Comparison of ENCODE assay signal across 17 cellular contexts in the genomic region with DNA sequence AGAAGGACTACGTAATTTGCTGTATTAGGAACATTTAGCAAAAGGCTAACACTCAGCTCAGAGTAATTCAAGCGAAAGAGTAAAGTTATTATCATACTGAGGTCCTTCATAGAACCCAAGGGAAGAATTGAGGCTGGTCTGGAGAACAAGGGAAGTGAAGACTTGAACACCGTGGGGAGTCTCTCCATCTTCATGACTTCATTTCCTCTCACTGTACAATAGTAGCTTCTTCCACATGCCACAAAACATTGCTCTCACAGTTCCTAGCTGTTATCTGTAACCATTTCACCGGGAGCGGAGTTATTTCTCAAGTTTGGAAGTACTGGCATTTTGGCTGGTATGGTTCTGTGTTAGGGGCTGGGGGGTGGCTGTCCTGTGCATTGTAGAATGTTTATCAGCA.
A peak's percentile ranks its signal among the peaks of the same experiment; 100 is the strongest.
DNase-seq lines count a peak whose midpoint lies in the region; ATAC-seq, FAIRE-seq and TF ChIP-seq lines count a peak whose summit lies in the region.
"Had no signal": no experiment of that assay in that cellular context is flagged by ENCODE, and none has a peak within 500 bp of the region (broad histone marks: within the 10 kb centered on the region; RNA-seq: fewer than 3 reads in every experiment).

No MANE protein-coding gene starts in this region.

- DNase-seq in heart left ventricle (no peak), right cardiac atrium (no peak), H1 (ENCODE audit: low read depth in 1 of 2, low spot score in 2 of 2) (no peak), kidney tubule cell (ENCODE audit: low spot score) (no peak)
- DNase-seq: Calu3; CD8-positive, alpha-beta T cell; DMS79 treated with DMSO at 0.1 percent for 48 hours; GF-D8; HCEC 1CT had no signal

- H3K27me3 ChIP-seq in heart left ventricle (no peaks in the 10 kb centered on the region), right cardiac atrium (ENCODE audit: control insufficient read depth, insufficient read depth) (no peaks in the 10 kb centered on the region), HUES48 (ENCODE audit: control insufficient read depth, insufficient read depth, low read length) (no peaks in the 10 kb centered on the region), H1 (replicated peaks in 1 of 4; ENCODE audit: control insufficient read depth in 3 of 4, extremely low read depth in 1 of 4, insufficient read depth in 3 of 4, low read length in 3 of 4) (no peaks in the 10 kb centered on the region)
- H3K27me3 ChIP-seq: BLaER1 had no signal

- POLR2A ChIA-PET in H1 (lab: Charles Lee; ENCODE audit: partially characterized antibody): interaction anchor here (0.8 kb wide), 1 partner anchor 70 kb away, joined by 3 read pairs; no protein-coding TSS in a partner anchor

- H3K14ac ChIP-seq in H1 (ENCODE audit: insufficient read length): no peak overlapping the region

- peaks cover 7% of the 10 kb centered on the region for H3K79me1 ChIP-seq in H1 (ENCODE audit: low read depth, low read length)

- no peak overlapping the region for H2BK5ac ChIP-seq in H1 (ENCODE audit: low read depth, low read length)

- H3K4me3 ChIP-seq in heart left ventricle (no peak overlapping the region), right cardiac atrium (ENCODE audit: low read length) (no peak overlapping the region), HUES48 (ENCODE audit: low read depth, low read length) (no peak overlapping the region), H1 (ENCODE audit: extremely low read depth in 1 of 4, insufficient read depth in 2 of 4, low read depth in 3 of 4, low read length in 4 of 4) (no peak overlapping the region)
- H3K4me3 ChIP-seq: A549, BLaER1 had no signal

- ATAC-seq in heart left ventricle (no peak), right cardiac atrium (no peak), GM18511 (IDR thresholded peaks at IDR 0.05; ENCODE audit: unreplicated experiment) (no peak), HG02938 (IDR thresholded peaks at IDR 0.05; ENCODE audit: unreplicated experiment) (no peak)
- ATAC-seq: A549; CD8-positive, alpha-beta T cell had no signal

- no peak overlapping the region for H3K18ac ChIP-seq in H1 (ENCODE audit: extremely low read depth, low read length)

- no peak for TF ChIP-seq RAD21 in H1 (IDR thresholded peaks at IDR 0.05 in 1 of 2, conservative IDR thresholded peaks at IDR 0.05 in 1 of 2; ENCODE audit: low read depth in 2 of 2, low read length in 2 of 2)

- no peak overlapping the region for H2AFZ ChIP-seq in H1 (ENCODE audit: low read length)

- no peak overlapping the region for H3K56ac ChIP-seq in H1 (replicated peaks; ENCODE audit: insufficient read length, low read depth, low read length)

- peaks cover 0 to 62% of the 10 kb centered on the region in 2 experiments; a peak in 3 of 4 replicates for H3K79me2 ChIP-seq in H1 (ENCODE audit: control insufficient read depth in 1 of 2, insufficient read depth in 2 of 2, low read length in 2 of 2)

- no peak for TF ChIP-seq EP300 in H1 (IDR thresholded peaks at IDR 0.05; ENCODE audit: borderline replicate concordance in 1 of 2, low read depth in 2 of 2, low read length in 2 of 2)

- H4K5ac ChIP-seq in H1 (ENCODE audit: insufficient read length, low read depth, low read length): no peak overlapping the region

- H2AK5ac ChIP-seq in H1 (ENCODE audit: low read depth, low read length): no peak overlapping the region

- H3K4ac ChIP-seq in H1 (replicated peaks; ENCODE audit: insufficient read length, low read depth, low read length): no peak overlapping the region

- intact Hi-C loops in heart left ventricle (cut with DNase I): loop anchor here in 1 of 10 donors (10.0 kb wide), 1 partner anchor 66 kb away; the partner anchor contains the start of gene MAGI1
- intact Hi-C loops in right cardiac atrium (cut with DNase I): loop anchor here in 1 of 4 donors (10.0 kb wide), 1 partner anchor 66 kb away; the partner anchor contains the start of gene MAGI1

- H3K9ac ChIP-seq in HUES48 (ENCODE audit: low read depth, low read length) (no peak overlapping the region), H1 (replicated peaks in 1 of 4; ENCODE audit: extremely low read depth in 1 of 4, low read depth in 3 of 4, low read length in 3 of 4) (no peak overlapping the region)
- H3K9ac ChIP-seq: BLaER1 had no signal

- peak; percentile 50 for FAIRE-seq in H1 (lab: Jason Lieb, UNC)
- FAIRE-seq: A549, GM19239, H54 had no signal

- H3K9me3 ChIP-seq in heart left ventricle: no peaks in the 10 kb centered on the region
- no peaks in the 10 kb centered on the region for H3K9me3 ChIP-seq in right cardiac atrium (ENCODE audit: control insufficient read depth, low read length)
- no peaks in the 10 kb centered on the region for H3K9me3 ChIP-seq in HUES48 (ENCODE audit: control insufficient read depth, insufficient read depth, low read length)
- no peaks in the 10 kb centered on the region for H3K9me3 ChIP-seq in H1 (ENCODE audit: insufficient read depth in 2 of 2, low read depth in 1 of 2, low read length in 1 of 2)
- H3K9me3 ChIP-seq: A549 had no signal

- no peak overlapping the region for H4K8ac ChIP-seq in H1 (ENCODE audit: extremely low read depth, insufficient read depth, low read length)

- H3K23ac ChIP-seq in H1 (ENCODE audit: insufficient read length): no peak overlapping the region

- no peaks in the 10 kb centered on the region for H3K23me2 ChIP-seq in H1 (ENCODE audit: low read depth, low read length)

- H2BK12ac ChIP-seq in H1 (ENCODE audit: low read depth, low read length): no peak overlapping the region

- no peak overlapping the region for H2BK20ac ChIP-seq in H1 (ENCODE audit: low read length)

- H3K4me1 ChIP-seq in heart left ventricle (peaks cover 0 to 52% (median 28%) of the 10 kb centered on the region in 12 donors), right cardiac atrium (ENCODE audit: control insufficient read depth, insufficient read depth, low read length) (peaks cover 13% of the 10 kb centered on the region), HUES48 (ENCODE audit: control insufficient read depth, insufficient read depth, low read length) (peaks cover 25% of the 10 kb centered on the region), H1 (replicated peaks in 1 of 4; ENCODE audit: control insufficient read depth in 3 of 4, insufficient read depth in 4 of 4, low read length in 3 of 4) (peaks cover 3 to 15% (median 4%) of the 10 kb centered on the region in 4 experiments; a peak in 5 of 7 replicates)

- H3K27ac ChIP-seq in heart left ventricle (peak overlapping the region in 7 of 12 donors; percentile 5 to 44 (median 37)), right cardiac atrium (ENCODE audit: low read length) (no peak overlapping the region), HUES48 (ENCODE audit: low read depth, low read length) (peak overlapping the region; percentile 26), H1 (ENCODE audit: low read depth, low read length) (no peak overlapping the region; the same call in 1 of the 2 replicates)
- H3K27ac ChIP-seq: 22Rv1, A549, BLaER1 had no signal

- no peaks in the 10 kb centered on the region for H3K36me3 ChIP-seq in heart left ventricle
- no peaks in the 10 kb centered on the region for H3K36me3 ChIP-seq in HUES48 (ENCODE audit: control insufficient read depth, insufficient read depth, low read length)
- H3K36me3 ChIP-seq in H1 (ENCODE audit: control insufficient read depth in 2 of 4, insufficient read depth in 4 of 4, low read length in 3 of 4): no peaks in the 10 kb centered on the region
- H3K36me3 ChIP-seq: BLaER1 had no signal

- H4K20me1 ChIP-seq in H1 (replicated peaks in 1 of 2; ENCODE audit: control insufficient read depth in 1 of 2, insufficient read depth in 2 of 2, low read length in 2 of 2): peaks cover 0 to 2% of the 10 kb centered on the region in 2 experiments
- H4K20me1 ChIP-seq: BLaER1 had no signal

- H2BK120ac ChIP-seq in H1 (replicated peaks; ENCODE audit: low read depth, low read length): no peak overlapping the region

- 54 to 62% (median 55%) methylated on average over 5 of the region's 5 CpGs for WGBS in heart left ventricle, 4 donors
- 76% methylated on average over 5 of the region's 5 CpGs for WGBS in right cardiac atrium
- 91% methylated on average over 5 of the region's 5 CpGs; no CpG with 5 or more reads in 1 of the 2 experiments for WGBS in H1 (ENCODE audit: extremely low coverage in 1 of 2, insufficient coverage in 1 of 2, insufficient read length in 1 of 2, insufficient replicate concordance in 2 of 2, low coverage in 1 of 2, low lambda C conversion rate in 2 of 2, missing lambda C conversion rate in 1 of 2), 2 experiments

- H2BK15ac ChIP-seq in H1 (ENCODE audit: low read length): no peak overlapping the region

- H3K4me2 ChIP-seq in H1 (ENCODE audit: insufficient read depth in 1 of 2, low read depth in 2 of 2, low read length in 2 of 2): no peak overlapping the region
- H3K4me2 ChIP-seq: A549, BLaER1 had no signal

- no peak overlapping the region for H4K91ac ChIP-seq in H1 (replicated peaks; ENCODE audit: insufficient read length, low read length)

- no peak for TF ChIP-seq CTCF in heart left ventricle (IDR thresholded peaks at IDR 0.05)
- TF ChIP-seq CTCF in H1 (IDR thresholded peaks at IDR 0.05; ENCODE audit: control extremely low read depth in 1 of 3, insufficient read depth in 1 of 3, low read depth in 1 of 3, low read length in 3 of 3): no peak

- CTCF ChIA-PET in H1 (lab: Charles Lee; ENCODE audit: partially characterized antibody): interaction anchor here (1.1 to 1.5 kb wide), 2 partner anchors 9 to 169 kb away, joined by 3 read pairs; no protein-coding TSS in a partner anchor

- TF ChIP-seq POLR2A in heart left ventricle (IDR thresholded peaks at IDR 0.05): no peak
- TF ChIP-seq POLR2A in H1 (IDR thresholded peaks at IDR 0.05; ENCODE audit: control extremely low read depth in 1 of 2, low read depth in 2 of 2, low read length in 2 of 2): no peak

TF ChIP-seq in H1, 55 proteins besides CTCF, POLR2A, EP300 and RAD21:
- no peak for TF ChIP-seq TAF1 (IDR thresholded peaks at IDR 0.05; ENCODE audit: low read depth, low read length)
TF ChIP-seq in H1: peak in this region for 0.

Comparison
In these comparisons a context has a peak if more than half of its experiments do, and no peak if none do; other contexts are left out.
1. H3K27ac ChIP-seq: peak in heart left ventricle (7 of 12) and HUES48 (single experiment); none in right cardiac atrium (single experiment) and H1 (single experiment).